ENCODE assay signal across 8 cellular contexts in the genomic region with DNA sequence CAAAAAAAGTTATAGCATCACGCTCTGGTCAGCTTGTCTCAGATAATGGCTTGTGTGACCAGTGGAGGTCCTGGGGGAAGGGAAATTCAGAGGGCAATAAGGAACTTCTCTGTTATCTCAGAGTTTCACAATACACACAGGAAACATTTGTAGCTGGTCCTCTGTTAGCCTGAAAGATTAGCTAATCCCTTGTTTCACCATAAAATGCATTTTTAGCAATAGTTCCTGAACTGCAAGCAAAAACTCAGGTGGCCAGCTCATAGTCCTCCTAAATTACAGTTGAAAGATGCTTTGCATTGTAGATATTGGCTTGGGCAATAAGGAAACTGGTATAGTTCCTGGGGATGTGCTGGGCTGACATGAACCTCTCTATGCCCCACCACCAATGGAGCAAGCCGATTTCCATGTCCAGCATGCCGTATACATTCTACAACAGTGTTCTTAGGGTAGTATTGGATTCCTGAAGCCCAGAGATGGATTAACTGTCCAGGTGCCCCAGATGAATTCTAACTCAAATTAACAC.
A peak's percentile ranks its signal among the peaks of the same experiment; 100 is the strongest.
DNase-seq lines count a peak whose midpoint lies in the region; ATAC-seq and TF ChIP-seq lines count a peak whose summit lies in the region.

No MANE protein-coding gene starts in this region.

- no peaks in the 10 kb centered on the region for H3K9me3 ChIP-seq in skeletal muscle satellite cell (replicated peaks; ENCODE audit: low read length)

- peak overlapping the region; percentile 8 for H3K9ac ChIP-seq in skeletal muscle satellite cell (ENCODE audit: low read depth, low read length)

- peak overlapping the region; percentile 37 for H3K27ac Mint-ChIP-seq in T-helper 1 cell treated with Interleukin-12 subunit alpha and Interleukin-12 subunit beta and Interleukin-4 antibody, amounts not matched to agents 30 μg/mL and 1 μg/mL, for 36 hours
- H3K27ac Mint-ChIP-seq in chondrocyte (ENCODE audit: unreplicated experiment), result peak overlapping the region; percentile 62
- H3K27ac Mint-ChIP-seq in naive thymus-derived CD8-positive, alpha-beta T cell, result peak overlapping the region in 3 of 10 donors; percentile 35 to 74 (median 37)

- H3K9me3 Mint-ChIP-seq in T-helper 1 cell treated with Interleukin-12 subunit alpha and Interleukin-12 subunit beta and Interleukin-4 antibody, amounts not matched to agents 30 μg/mL and 1 μg/mL, for 36 hours, result no peaks in the 10 kb centered on the region
- no peaks in the 10 kb centered on the region for H3K9me3 Mint-ChIP-seq in chondrocyte (ENCODE audit: low read depth)
- H3K9me3 Mint-ChIP-seq in naive thymus-derived CD8-positive, alpha-beta T cell, result no peaks in the 10 kb centered on the region

- H3K27me3 Mint-ChIP-seq in T-helper 1 cell treated with Interleukin-12 subunit alpha and Interleukin-12 subunit beta and Interleukin-4 antibody, amounts not matched to agents 30 μg/mL and 1 μg/mL, for 36 hours (ENCODE audit: low read depth), result peaks cover 14% of the 10 kb centered on the region
- no peaks in the 10 kb centered on the region for H3K27me3 Mint-ChIP-seq in chondrocyte (ENCODE audit: low read depth)
- no peaks in the 10 kb centered on the region for H3K27me3 Mint-ChIP-seq in naive thymus-derived CD8-positive, alpha-beta T cell

- ATAC-seq in naive thymus-derived CD8-positive, alpha-beta T cell, result no peak

- peaks cover 3% of the 10 kb centered on the region for H3K36me3 Mint-ChIP-seq in T-helper 1 cell treated with Interleukin-12 subunit alpha and Interleukin-12 subunit beta and Interleukin-4 antibody, amounts not matched to agents 30 μg/mL and 1 μg/mL, for 36 hours (ENCODE audit: low read depth)
- no peaks in the 10 kb centered on the region for H3K36me3 Mint-ChIP-seq in chondrocyte (ENCODE audit: low read depth)
- H3K36me3 Mint-ChIP-seq in naive thymus-derived CD8-positive, alpha-beta T cell, result no peaks in the 10 kb centered on the region

- H3K4me1 Mint-ChIP-seq in T-helper 1 cell treated with Interleukin-12 subunit alpha and Interleukin-12 subunit beta and Interleukin-4 antibody, amounts not matched to agents 30 μg/mL and 1 μg/mL, for 36 hours (ENCODE audit: low read depth), result peaks cover 35% of the 10 kb centered on the region
- peaks cover 89% of the 10 kb centered on the region for H3K4me1 Mint-ChIP-seq in chondrocyte (ENCODE audit: low read depth)
- H3K4me1 Mint-ChIP-seq in naive thymus-derived CD8-positive, alpha-beta T cell, result peaks cover 5 to 53% (median 19%) of the 10 kb centered on the region in 4 donors

- H3K4me1 ChIP-seq in skeletal muscle satellite cell (ENCODE audit: control insufficient read depth, insufficient read depth, low read length), result peaks cover 43% of the 10 kb centered on the region

- no peaks in the 10 kb centered on the region for H3K36me3 ChIP-seq in skeletal muscle satellite cell (ENCODE audit: insufficient read depth, low read length)

- POLR2A ChIA-PET in naive thymus-derived CD8-positive, alpha-beta T cell (lab: Charles Lee), result interaction anchor here (0.6 kb wide), 1 partner anchor 140 kb away, joined by 7 read pairs; no protein-coding TSS in a partner anchor

- no peak overlapping the region for H3K4me3 Mint-ChIP-seq in T-helper 1 cell treated with Interleukin-12 subunit alpha and Interleukin-12 subunit beta and Interleukin-4 antibody, amounts not matched to agents 30 μg/mL and 1 μg/mL, for 36 hours
- H3K4me3 Mint-ChIP-seq in chondrocyte (ENCODE audit: unreplicated experiment), result no peak overlapping the region
- peak overlapping the region in 1 of 10 donors; percentile 1 for H3K4me3 Mint-ChIP-seq in naive thymus-derived CD8-positive, alpha-beta T cell

- no peak for DNase-seq in T-helper 1 cell
- DNase-seq in Kasumi-1 (lab: John Stamatoyannopoulos, UW), result peak; percentile 94 to 96
- DNase-seq in chondrocyte (ENCODE audit: low spot score), result no peak
- no peak for DNase-seq in naive thymus-derived CD8-positive, alpha-beta T cell
- no peak for DNase-seq in NCI-H146 treated with DMSO at 0.1 percent for 48 hours (lab: John Stamatoyannopoulos, UW; ENCODE audit: unreplicated experiment)
- DNase-seq in islet precursor cell, result no peak

- TF ChIP-seq CTCF in chondrocyte (IDR thresholded peaks at IDR 0.05), result no peak

- no peaks in the 10 kb centered on the region for H3K27me3 ChIP-seq in skeletal muscle satellite cell (ENCODE audit: control insufficient read depth, insufficient read depth, low read length)

- no peak overlapping the region for H3K4me2 ChIP-seq in skeletal muscle satellite cell (ENCODE audit: low read length)

- H3K4me3 ChIP-seq in skeletal muscle satellite cell (ENCODE audit: low read length), result no peak overlapping the region

Comparison
In these comparisons a context has a peak if more than half of its experiments do, and no peak if none do; other contexts are left out.
1. DNase-seq: peak in Kasumi-1 (2 of 2); none in T-helper 1 cell (0 of 5), chondrocyte (single experiment), naive thymus-derived CD8-positive, alpha-beta T cell (0 of 10), NCI-H146 treated with DMSO at 0.1 percent for 48 hours (single experiment) and islet precursor cell (single experiment).